1 cellular context compared by ENCODE assay signal in the genomic region with DNA sequence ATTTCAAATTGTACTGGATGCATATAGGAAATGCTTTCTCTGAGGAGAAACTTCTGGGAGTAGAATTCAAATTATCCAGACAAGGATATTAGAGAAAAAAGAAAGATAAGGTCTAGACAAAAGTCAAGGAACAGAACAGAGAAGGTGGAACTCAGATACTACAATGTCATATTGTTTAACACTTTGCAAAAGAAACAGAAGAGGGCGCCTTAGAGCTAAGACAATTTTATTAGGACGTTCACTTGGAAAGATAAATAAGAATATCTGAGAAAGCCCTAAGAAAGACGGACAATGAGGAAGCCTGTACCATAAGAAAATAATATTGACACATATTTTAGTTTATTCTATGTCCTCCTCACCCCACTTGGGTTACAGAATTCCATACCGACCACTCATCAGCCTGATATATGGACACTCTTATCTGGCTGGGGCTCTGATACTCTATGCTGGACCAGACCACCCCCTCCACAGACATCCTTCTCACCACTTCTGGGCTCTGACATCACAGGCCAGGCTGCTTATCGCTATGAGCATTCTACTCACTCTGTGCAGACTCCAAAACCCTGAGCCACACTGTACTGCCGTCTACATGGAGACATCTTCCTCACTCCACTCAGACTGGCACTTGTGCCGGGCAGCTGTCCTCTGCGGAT.
TF ChIP-seq lines count a peak whose summit lies in the region.

No MANE protein-coding gene starts in this region.

TF ChIP-seq in H1, 55 proteins besides CTCF, POLR2A, EP300 and RAD21:
- TF ChIP-seq TAF1 (IDR thresholded peaks at IDR 0.05; ENCODE audit: low read depth, low read length) (no peak), PHF8 (conservative IDR thresholded peaks at IDR 0.05; ENCODE audit: low read depth, low read length) (no peak), TAF7 (optimal IDR thresholded peaks at IDR 0.05; ENCODE audit: borderline replicate concordance, low read depth, low read length) (no peak), FOSL1 (IDR thresholded peaks at IDR 0.05; ENCODE audit: insufficient read depth, low read depth, low read length) (no peak), SIN3A (conservative IDR thresholded peaks at IDR 0.05 in 1 of 2, IDR thresholded peaks at IDR 0.05 in 1 of 2; ENCODE audit: low read depth in 1 of 2, low read length in 2 of 2) (no peak), ATF3 (IDR thresholded peaks at IDR 0.05; ENCODE audit: insufficient read depth, low read depth, low read length) (no peak), KDM1A (IDR thresholded peaks at IDR 0.05; ENCODE audit: borderline replicate concordance, low read length) (no peak), KDM5A (IDR thresholded peaks at IDR 0.05; ENCODE audit: low read length) (no peak), RFX5 (IDR thresholded peaks at IDR 0.05; ENCODE audit: borderline replicate concordance, low read depth, low read length) (no peak), SAP30 (IDR thresholded peaks at IDR 0.05; ENCODE audit: insufficient read depth, insufficient replicate concordance, low read length) (no peak), RXRA (IDR thresholded peaks at IDR 0.05; ENCODE audit: insufficient read depth, low read depth, low read length) (no peak), SP2 (IDR thresholded peaks at IDR 0.05; ENCODE audit: low read length) (no peak), TBP (IDR thresholded peaks at IDR 0.05; ENCODE audit: low read depth, low read length) (no peak), EGR1 (IDR thresholded peaks at IDR 0.05; ENCODE audit: borderline replicate concordance, low read depth, low read length) (no peak), ZNF274 (IDR thresholded peaks at IDR 0.05; ENCODE audit: borderline replicate concordance, extremely low read depth, low read length) (no peak), JUN (IDR thresholded peaks at IDR 0.05; ENCODE audit: low read depth, low read length) (no peak), SP4 (IDR thresholded peaks at IDR 0.05; ENCODE audit: low read length) (no peak), BCL11A (IDR thresholded peaks at IDR 0.05; ENCODE audit: low read depth in 2 of 2, low read length in 2 of 2) (no peak)
- TF ChIP-seq, protein P1, sequence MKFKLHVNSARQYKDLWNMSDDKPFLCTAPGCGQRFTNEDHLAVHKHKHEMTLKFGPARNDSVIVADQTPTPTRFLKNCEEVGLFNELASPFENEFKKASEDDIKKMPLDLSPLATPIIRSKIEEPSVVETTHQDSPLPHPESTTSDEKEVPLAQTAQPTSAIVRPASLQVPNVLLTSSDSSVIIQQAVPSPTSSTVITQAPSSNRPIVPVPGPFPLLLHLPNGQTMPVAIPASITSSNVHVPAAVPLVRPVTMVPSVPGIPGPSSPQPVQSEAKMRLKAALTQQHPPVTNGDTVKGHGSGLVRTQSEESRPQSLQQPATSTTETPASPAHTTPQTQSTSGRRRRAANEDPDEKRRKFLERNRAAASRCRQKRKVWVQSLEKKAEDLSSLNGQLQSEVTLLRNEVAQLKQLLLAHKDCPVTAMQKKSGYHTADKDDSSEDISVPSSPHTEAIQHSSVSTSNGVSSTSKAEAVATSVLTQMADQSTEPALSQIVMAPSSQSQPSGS (IDR thresholded peaks at IDR 0.05; ENCODE audit: low read length): no peak
